1 cellular context compared by ENCODE assay signal in the genomic region with DNA sequence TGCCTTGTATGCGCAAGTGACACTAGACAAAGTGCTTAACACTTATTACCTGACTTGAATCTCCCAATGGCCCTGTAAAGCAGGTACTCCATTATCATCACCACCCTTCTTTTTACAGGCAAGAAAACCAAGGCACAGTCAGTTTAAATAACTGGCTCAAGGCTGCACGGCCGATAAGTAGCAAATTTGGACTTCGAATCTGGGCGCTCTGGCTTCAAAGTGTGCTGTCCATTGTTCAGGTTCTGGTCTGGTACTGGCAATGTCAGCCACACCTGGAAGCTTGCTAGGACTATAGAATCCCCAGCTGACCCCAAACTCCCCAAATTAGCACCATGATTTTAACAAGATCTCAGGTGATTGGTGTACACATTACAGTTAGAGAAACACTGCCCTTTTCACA.
TF ChIP-seq lines count a peak whose summit lies in the region.

No MANE protein-coding gene starts in this region.

TF ChIP-seq in SK-N-SH, 30 proteins besides CTCF, POLR2A, EP300 and RAD21 (continued from another document):
- TF ChIP-seq, protein P1, sequence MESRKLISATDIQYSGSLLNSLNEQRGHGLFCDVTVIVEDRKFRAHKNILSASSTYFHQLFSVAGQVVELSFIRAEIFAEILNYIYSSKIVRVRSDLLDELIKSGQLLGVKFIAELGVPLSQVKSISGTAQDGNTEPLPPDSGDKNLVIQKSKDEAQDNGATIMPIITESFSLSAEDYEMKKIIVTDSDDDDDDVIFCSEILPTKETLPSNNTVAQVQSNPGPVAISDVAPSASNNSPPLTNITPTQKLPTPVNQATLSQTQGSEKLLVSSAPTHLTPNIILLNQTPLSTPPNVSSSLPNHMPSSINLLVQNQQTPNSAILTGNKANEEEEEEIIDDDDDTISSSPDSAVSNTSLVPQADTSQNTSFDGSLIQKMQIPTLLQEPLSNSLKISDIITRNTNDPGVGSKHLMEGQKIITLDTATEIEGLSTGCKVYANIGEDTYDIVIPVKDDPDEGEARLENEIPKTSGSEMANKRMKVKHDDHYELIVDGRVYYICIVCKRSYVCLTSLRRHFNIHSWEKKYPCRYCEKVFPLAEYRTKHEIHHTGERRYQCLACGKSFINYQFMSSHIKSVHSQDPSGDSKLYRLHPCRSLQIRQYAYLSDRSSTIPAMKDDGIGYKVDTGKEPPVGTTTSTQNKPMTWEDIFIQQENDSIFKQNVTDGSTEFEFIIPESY (IDR thresholded peaks at IDR 0.05; ENCODE audit: borderline replicate concordance, low read depth), result no peak
- TF ChIP-seq TCF12 (IDR thresholded peaks at IDR 0.05) (no peak), JUND (IDR thresholded peaks at IDR 0.05) (no peak), RCOR1 (IDR thresholded peaks at IDR 0.05; ENCODE audit: low read length) (no peak), FOXM1 (IDR thresholded peaks at IDR 0.05; ENCODE audit: low read depth) (no peak), POLR2AphosphoS5 (IDR thresholded peaks at IDR 0.05; ENCODE audit: low read depth, low read length) (no peak), FOXJ3 (CRISPR knock-in tag; IDR thresholded peaks at IDR 0.05) (no peak), RXRA (IDR thresholded peaks at IDR 0.05; ENCODE audit: borderline replicate concordance, low read depth) (no peak), SIN3A (IDR thresholded peaks at IDR 0.05; ENCODE audit: borderline replicate concordance, low read depth, low read length) (no peak), TEAD4 (IDR thresholded peaks at IDR 0.05; ENCODE audit: borderline replicate concordance, insufficient read depth) (no peak)
- TF ChIP-seq, protein P2, sequence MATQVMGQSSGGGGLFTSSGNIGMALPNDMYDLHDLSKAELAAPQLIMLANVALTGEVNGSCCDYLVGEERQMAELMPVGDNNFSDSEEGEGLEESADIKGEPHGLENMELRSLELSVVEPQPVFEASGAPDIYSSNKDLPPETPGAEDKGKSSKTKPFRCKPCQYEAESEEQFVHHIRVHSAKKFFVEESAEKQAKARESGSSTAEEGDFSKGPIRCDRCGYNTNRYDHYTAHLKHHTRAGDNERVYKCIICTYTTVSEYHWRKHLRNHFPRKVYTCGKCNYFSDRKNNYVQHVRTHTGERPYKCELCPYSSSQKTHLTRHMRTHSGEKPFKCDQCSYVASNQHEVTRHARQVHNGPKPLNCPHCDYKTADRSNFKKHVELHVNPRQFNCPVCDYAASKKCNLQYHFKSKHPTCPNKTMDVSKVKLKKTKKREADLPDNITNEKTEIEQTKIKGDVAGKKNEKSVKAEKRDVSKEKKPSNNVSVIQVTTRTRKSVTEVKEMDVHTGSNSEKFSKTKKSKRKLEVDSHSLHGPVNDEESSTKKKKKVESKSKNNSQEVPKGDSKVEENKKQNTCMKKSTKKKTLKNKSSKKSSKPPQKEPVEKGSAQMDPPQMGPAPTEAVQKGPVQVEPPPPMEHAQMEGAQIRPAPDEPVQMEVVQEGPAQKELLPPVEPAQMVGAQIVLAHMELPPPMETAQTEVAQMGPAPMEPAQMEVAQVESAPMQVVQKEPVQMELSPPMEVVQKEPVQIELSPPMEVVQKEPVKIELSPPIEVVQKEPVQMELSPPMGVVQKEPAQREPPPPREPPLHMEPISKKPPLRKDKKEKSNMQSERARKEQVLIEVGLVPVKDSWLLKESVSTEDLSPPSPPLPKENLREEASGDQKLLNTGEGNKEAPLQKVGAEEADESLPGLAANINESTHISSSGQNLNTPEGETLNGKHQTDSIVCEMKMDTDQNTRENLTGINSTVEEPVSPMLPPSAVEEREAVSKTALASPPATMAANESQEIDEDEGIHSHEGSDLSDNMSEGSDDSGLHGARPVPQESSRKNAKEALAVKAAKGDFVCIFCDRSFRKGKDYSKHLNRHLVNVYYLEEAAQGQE (IDR thresholded peaks at IDR 0.05; ENCODE audit: low read depth, low read length), result no peak
